In genomic region chr17:80008848-80009247, GRCh38 we compare ENCODE assay signal across 24 cellular contexts. TPM values are rescaled to one million over a fixed set of nuclear protein-coding genes. Genes with fewer than 3 reads are reported as not detected.
A peak's percentile ranks its signal among the peaks of the same experiment; 100 is the strongest.
DNase-seq lines count a peak whose midpoint lies in the region; ATAC-seq and TF ChIP-seq lines count a peak whose summit lies in the region.
"Had no signal": no experiment of that assay in that cellular context is flagged by ENCODE, and none has a peak within 500 bp of the region (broad histone marks: within the 10 kb centered on the region; RNA-seq: fewer than 3 reads in every experiment).

No MANE protein-coding gene starts in this region.

- H3K14ac ChIP-seq in IMR-90 (replicated peaks; ENCODE audit: low read depth, low read length), result no peak overlapping the region

- no peak overlapping the region for H4K8ac ChIP-seq in IMR-90 (ENCODE audit: low read depth in 2 of 2, low read length in 2 of 2)

- ATAC-seq in IMR-90 (ENCODE audit: low read depth), result no peak
- peak in 1 of 4 donors; percentile 12 for ATAC-seq in psoas muscle
- no peak for ATAC-seq in GM18517 (IDR thresholded peaks at IDR 0.05; ENCODE audit: unreplicated experiment)

- H3K79me1 ChIP-seq in IMR-90 (ENCODE audit: low read depth in 1 of 2, low read length in 2 of 2), result peaks cover 0 to 23% of the 10 kb centered on the region in 2 experiments; a peak in 3 of 4 replicates

- no peaks in the 10 kb centered on the region for H3K9me3 Mint-ChIP-seq in endodermal cell
- H3K9me3 Mint-ChIP-seq: activated CD4-positive, alpha-beta memory T cell treated with anti-CD3 and anti-CD28 coated beads for 36 hours; activated naive CD4-positive, alpha-beta T cell treated with anti-CD3 and anti-CD28 coated beads for 36 hours; CD8-positive, alpha-beta T cell; natural killer cell; T-helper 1 cell treated with Interleukin-12 subunit alpha and Interleukin-12 subunit beta and Interleukin-4 antibody, amounts not matched to agents 30 μg/mL and 1 μg/mL, for 36 hours had no signal

- dilution Hi-C loops in IMR-90 (cut with HindIII; ENCODE audit: low sequenced_read_pairs, unreplicated experiment), result no loop called here

- H3K27me3 ChIP-seq in IMR-90 (ENCODE audit: control insufficient read depth, insufficient read depth, low read length), result no peaks in the 10 kb centered on the region
- H3K27me3 ChIP-seq in endodermal cell (ENCODE audit: control insufficient read depth, insufficient read depth, low read length, poor library complexity, severe bottlenecking), result no peaks in the 10 kb centered on the region
- peaks cover 0 to 3% (median 3%) of the 10 kb centered on the region in 3 donors for H3K27me3 ChIP-seq in psoas muscle (ENCODE audit: insufficient read depth in 3 of 3, low read length in 2 of 3)
- H3K27me3 ChIP-seq: adrenal gland, esophagus squamous epithelium, heart left ventricle had no signal

- H2AFZ ChIP-seq in IMR-90 (replicated peaks; ENCODE audit: low read length, poor library complexity), result peak overlapping the region; percentile 28

- H3K4me1 ChIP-seq in IMR-90 (ENCODE audit: control insufficient read depth, insufficient read depth, low read length) (no peaks in the 10 kb centered on the region; the same call in 1 of the 2 replicates), endodermal cell (ENCODE audit: control insufficient read depth, insufficient read depth, low read length) (no peaks in the 10 kb centered on the region), psoas muscle (no peaks in the 10 kb centered on the region)

- no peak overlapping the region for H3K9ac ChIP-seq in IMR-90 (ENCODE audit: low read depth, low read length)
- H3K9ac ChIP-seq in endodermal cell (ENCODE audit: extremely low read depth, low read length, poor library complexity, severe bottlenecking), result no peak overlapping the region

- TF ChIP-seq CTCF in IMR-90 (conservative IDR thresholded peaks at IDR 0.05; ENCODE audit: low read depth, low read length) (no peak), endodermal cell (conservative IDR thresholded peaks at IDR 0.05) (no peak), psoas muscle (IDR thresholded peaks at IDR 0.05) (no peak)

- H3K4me1 Mint-ChIP-seq in endodermal cell, result peaks cover 12% of the 10 kb centered on the region

- intact Hi-C loops in IMR-90 (cut with micrococcal nuclease) (loop anchor here (1.0 to 5.0 kb wide), 3 partner anchors 73 to 253 kb away; partner anchors contain the start of genes GAA and RNF213), psoas muscle (cut with DNase I) (loop anchor here in 1 of 2 donors (5.0 kb wide), 1 partner anchor 73 kb away; no protein-coding TSS in a partner anchor)

- WGBS in IMR-90 (ENCODE audit: extremely low coverage in 2 of 2, insufficient read length in 1 of 2), 2 experiments, result 100% methylated on average over 3 of the region's 18 CpGs; no CpG with 5 or more reads in 1 of the 2 experiments
- WGBS in endodermal cell (ENCODE audit: insufficient coverage in 1 of 2, insufficient read length in 1 of 2), 2 experiments, result 92 to 93% methylated on average over 17 to 18 of the region's 18 CpGs
- WGBS in psoas muscle, 3 donors, result 58 to 76% (median 63%) methylated on average over 18 of the region's 18 CpGs

- H2AK9ac ChIP-seq in IMR-90 (replicated peaks; ENCODE audit: low read depth, low read length, poor library complexity), result no peak overlapping the region

- no peak overlapping the region for H3K56ac ChIP-seq in IMR-90 (ENCODE audit: extremely low read depth, insufficient read depth, low read length)

- H3K27me3 Mint-ChIP-seq in endodermal cell (ENCODE audit: insufficient read depth), result no peaks in the 10 kb centered on the region
- H3K27me3 Mint-ChIP-seq: activated CD4-positive, alpha-beta memory T cell treated with anti-CD3 and anti-CD28 coated beads for 36 hours; brain had no signal

- H2BK20ac ChIP-seq in IMR-90 (ENCODE audit: low read depth, low read length), result no peak overlapping the region

- no peak overlapping the region for H3K4ac ChIP-seq in IMR-90 (ENCODE audit: low read depth, low read length)

- no peak overlapping the region for H2AK5ac ChIP-seq in IMR-90 (ENCODE audit: low read depth, low read length)

- H2BK120ac ChIP-seq in IMR-90 (ENCODE audit: low read depth, low read length), result no peak overlapping the region

- H3K18ac ChIP-seq in IMR-90 (ENCODE audit: low read depth, low read length), result no peak overlapping the region

- TF ChIP-seq RAD21 in IMR-90 (IDR thresholded peaks at IDR 0.05; ENCODE audit: low read length), result no peak

- no peak overlapping the region for H3K27ac ChIP-seq in IMR-90 (ENCODE audit: insufficient read depth, low read length)
- H3K27ac ChIP-seq in endodermal cell (ENCODE audit: low read depth, low read length), result no peak overlapping the region
- no peak overlapping the region for H3K27ac ChIP-seq in psoas muscle
- H3K27ac ChIP-seq: adrenal gland, esophagus squamous epithelium, heart left ventricle, SK-N-MC had no signal

- no peak overlapping the region for H3K4me3 ChIP-seq in IMR-90 (ENCODE audit: insufficient read depth, low read depth, low read length)
- no peak overlapping the region for H3K4me3 ChIP-seq in endodermal cell (ENCODE audit: low read length)
- H3K4me3 ChIP-seq in psoas muscle, result no peak overlapping the region
- H3K4me3 ChIP-seq: adrenal gland, GM12878, HAP-1, heart left ventricle, lung, mucosa of descending colon, SK-N-MC, smooth muscle cell had no signal

- POLR2A ChIA-PET in IMR-90 (lab: Charles Lee; ENCODE audit: unreplicated experiment), result interaction anchor here (0.6 kb wide), 1 partner anchor 1005 kb away, joined by 3 read pairs; no protein-coding TSS in a partner anchor

- H2BK15ac ChIP-seq in IMR-90 (ENCODE audit: low read depth, low read length), result no peak overlapping the region

- H3K4me2 ChIP-seq in IMR-90 (ENCODE audit: low read depth, low read length), result no peak overlapping the region
- H3K4me2 ChIP-seq: smooth muscle cell had no signal

- in situ Hi-C loops in IMR-90 (cut with MboI; ENCODE audit: low sequenced_read_pairs), result no loop called here

- H2BK5ac ChIP-seq in IMR-90 (ENCODE audit: low read depth, low read length, poor library complexity, severe bottlenecking), result no peak overlapping the region

- H3K4me3 Mint-ChIP-seq in endodermal cell, result no peak overlapping the region
- H3K4me3 Mint-ChIP-seq: activated CD4-positive, alpha-beta memory T cell treated with anti-CD3 and anti-CD28 coated beads for 36 hours; activated naive CD4-positive, alpha-beta T cell treated with anti-CD3 and anti-CD28 coated beads for 36 hours; brain; CD8-positive, alpha-beta T cell; natural killer cell; T-helper 1 cell treated with Interleukin-12 subunit alpha and Interleukin-12 subunit beta and Interleukin-4 antibody, amounts not matched to agents 30 μg/mL and 1 μg/mL, for 36 hours had no signal

- H3K36me3 ChIP-seq in IMR-90 (ENCODE audit: control insufficient read depth, insufficient read depth, low read length), result peaks cover 13% of the 10 kb centered on the region
- peaks cover 17% of the 10 kb centered on the region for H3K36me3 ChIP-seq in endodermal cell (ENCODE audit: control insufficient read depth, insufficient read depth, low read length)
- H3K36me3 ChIP-seq in psoas muscle (ENCODE audit: insufficient read depth in 1 of 2, low read depth in 1 of 2), result peaks cover 0 to 9% of the 10 kb centered on the region in 2 donors
- H3K36me3 ChIP-seq: HAP-1 had no signal

- H4K20me1 ChIP-seq in IMR-90 (ENCODE audit: insufficient read depth, low read length), result peaks cover 26% of the 10 kb centered on the region

- BruUV-seq in IMR-90 (replicated peaks; lab: Mats Ljungman, UMichigan), result no TSS peak

- H3K27ac Mint-ChIP-seq in endodermal cell, result peak overlapping the region; percentile 52
- H3K27ac Mint-ChIP-seq: activated CD4-positive, alpha-beta memory T cell treated with anti-CD3 and anti-CD28 coated beads for 36 hours; activated naive CD4-positive, alpha-beta T cell treated with anti-CD3 and anti-CD28 coated beads for 36 hours; CD8-positive, alpha-beta T cell; natural killer cell; T-helper 1 cell treated with Interleukin-12 subunit alpha and Interleukin-12 subunit beta and Interleukin-4 antibody, amounts not matched to agents 30 μg/mL and 1 μg/mL, for 36 hours had no signal

- H3K23ac ChIP-seq in IMR-90 (ENCODE audit: low read depth, low read length), result no peak overlapping the region

- H3K36me3 Mint-ChIP-seq in endodermal cell (ENCODE audit: low read depth), result peaks cover 20% of the 10 kb centered on the region
- H3K36me3 Mint-ChIP-seq: activated CD4-positive, alpha-beta memory T cell treated with anti-CD3 and anti-CD28 coated beads for 36 hours; CD8-positive, alpha-beta T cell; natural killer cell had no signal

- no peak overlapping the region for H4K5ac ChIP-seq in IMR-90 (ENCODE audit: low read depth, low read length)

- peak; percentile 59 for DNase-seq in activated effector memory CD4-positive, alpha-beta T cell treated with anti-CD3 and anti-CD28 coated beads, Interleukin-2, amount 50 U/mL, for 16 hours
- no peak for DNase-seq in activated effector memory CD4-positive, alpha-beta T cell treated with Interleukin-2 at 50 U/mL for 16 hours
- DNase-seq in IMR-90, result no peak
- no peak for DNase-seq in endodermal cell
- DNase-seq in psoas muscle, result peak; percentile 18 to 44
- DNase-seq in SW480 (ENCODE audit: low spot score), result no peak
- DNase-seq in RKO (ENCODE audit: low spot score), result no peak
- DNase-seq: esophagus squamous epithelium, foreskin melanocyte had no signal

- TF ChIP-seq POLR2A in IMR-90 (IDR thresholded peaks at IDR 0.05; ENCODE audit: low read depth, low read length), result no peak

- no peaks in the 10 kb centered on the region for H3K9me1 ChIP-seq in IMR-90 (ENCODE audit: insufficient read depth, low read length)

- H3K9me3 ChIP-seq in IMR-90 (ENCODE audit: control insufficient read depth, insufficient read depth, low read length) (no peaks in the 10 kb centered on the region), endodermal cell (ENCODE audit: control insufficient read depth, low read length) (no peaks in the 10 kb centered on the region), psoas muscle (no peaks in the 10 kb centered on the region)
- H3K9me3 ChIP-seq: adrenal gland, esophagus squamous epithelium, HAP-1, heart left ventricle, mucosa of descending colon had no signal

- CTCF ChIA-PET in IMR-90 (lab: Yijun Ruan, JAX), result interaction anchor here (1.0 to 1.2 kb wide), 5 partner anchors 9 to 164 kb away, joined by 3 to 4 read pairs (median 4); no protein-coding TSS in a partner anchor

- no peak overlapping the region for H4K91ac ChIP-seq in IMR-90 (ENCODE audit: insufficient read depth, low read depth, low read length)

RNA-seq across cellular contexts. Expression of gene TBC1D16, which starts 26.8 kb away (rescaled TPM):
- total RNA-seq in IMR-90 (2012; rRNA removed) (14.4 and 16.7 TPM in 2 replicates), endodermal cell (100 to 1,000 TPM in 1 of 2 donors, 10 to 100 TPM in 1; 88.2 to 116 TPM), psoas muscle (10 to 100 TPM in 2 of 4 donors, 1 to 10 TPM in 2; 6.5 to 11.4 (median 8.7) TPM)
- polyA plus RNA-seq in IMR-90 (2012; rRNA removed) (9.2 and 10.1 TPM in 2 replicates), psoas muscle (1 to 10 TPM; 1.7 to 6.4 (median 3.2) TPM)
- 6.3 and 8.7 TPM in 2 replicates for polyA plus RNA-seq in IMR-90 (2012; cell fraction: cytosol; rRNA removed)
- 14.0 and 18.3 TPM in 2 replicates for polyA plus RNA-seq in IMR-90 (2012; cell fraction: nucleus; rRNA removed; ENCODE audit: low replicate concordance)
- 56.3 TPM for polyA plus RNA-seq in endodermal cell (2013, experiment 1 of 2)
- polyA plus RNA-seq in endodermal cell (2013, experiment 2 of 2), result 53.8 TPM

RNA-seq across cellular contexts. Expression of gene CCDC40, which starts 27.6 kb away (rescaled TPM):
- total RNA-seq in IMR-90 (2012; rRNA removed), result 0.90 and 1.9 TPM in 2 replicates
- polyA plus RNA-seq in IMR-90 (2012; rRNA removed), result 3.8 and 4.7 TPM in 2 replicates
- 1.2 and 1.6 TPM in 2 replicates for polyA plus RNA-seq in IMR-90 (2012; cell fraction: cytosol; rRNA removed)
- 17.9 and 21.8 TPM in 2 replicates for polyA plus RNA-seq in IMR-90 (2012; cell fraction: nucleus; rRNA removed; ENCODE audit: low replicate concordance)
- 10 to 100 TPM; 21.7 to 38.9 TPM for total RNA-seq in endodermal cell
- 16.3 TPM for polyA plus RNA-seq in endodermal cell (2013, experiment 1 of 2)
- 14.2 TPM for polyA plus RNA-seq in endodermal cell (2013, experiment 2 of 2)
- total RNA-seq in psoas muscle, result 1 to 10 TPM in 3 of 4 donors, under 1 TPM in 1; 0.71 to 1.9 (median 1.7) TPM
- 1 to 10 TPM in 2 of 3 donors, under 1 TPM in 1; 0.51 to 1.4 (median 1.2) TPM for polyA plus RNA-seq in psoas muscle

Comparison
In these comparisons a context has a peak if more than half of its experiments do, and no peak if none do; other contexts are left out.
1. DNase-seq: peak in activated effector memory CD4-positive, alpha-beta T cell treated with anti-CD3 and anti-CD28 coated beads, Interleukin-2, amount 50 U/mL, for 16 hours (single experiment) and psoas muscle (2 of 2); none in activated effector memory CD4-positive, alpha-beta T cell treated with Interleukin-2 at 50 U/mL for 16 hours (single experiment), IMR-90 (single experiment), endodermal cell (single experiment), SW480 (single experiment) and RKO (single experiment).